1 cellular context compared by ENCODE assay signal in genomic region chr13:114222461-114222968, GRCh38.
TF ChIP-seq lines count a peak whose summit lies in the region.

No MANE protein-coding gene starts in this region.

TF ChIP-seq in K562, 482 proteins besides CTCF, POLR2A, EP300 and RAD21 (continued from another document and continues in another):
- TF ChIP-seq HINFP (tag; conservative IDR thresholded peaks at IDR 0.05; ENCODE audit: low read depth) (no peak), GATAD2B (IDR thresholded peaks at IDR 0.05; ENCODE audit: borderline replicate concordance) (peak; percentile 41; the same call in 1 of the 2 replicates), ZNF212 (CRISPR knock-in tag; IDR thresholded peaks at IDR 0.05) (no peak), SETDB1 (IDR thresholded peaks at IDR 0.05; ENCODE audit: low read length) (no peak), YY1 (IDR thresholded peaks at IDR 0.05; ENCODE audit: borderline replicate concordance in 1 of 3, control insufficient read depth in 1 of 3, extremely low read depth in 1 of 3, insufficient read depth in 3 of 3, insufficient read length in 1 of 3, insufficient replicate concordance in 2 of 3, low read depth in 1 of 3, low read length in 2 of 3) (no peak), SOX6 (IDR thresholded peaks at IDR 0.05) (peak; percentile 86), EP400 (IDR thresholded peaks at IDR 0.05) (0 out of 2 replicates have a peak, but pooled peaks have one; percentile 49), CAMTA2 (CRISPR knock-in tag; conservative IDR thresholded peaks at IDR 0.05) (no peak), ZNF140 (CRISPR knock-in tag; IDR thresholded peaks at IDR 0.05) (no peak), RBM15 (IDR thresholded peaks at IDR 0.05; ENCODE audit: insufficient read depth, low read length) (no peak), EWSR1 (IDR thresholded peaks at IDR 0.05; ENCODE audit: borderline replicate concordance, low read depth, partially characterized antibody) (no peak), SNIP1 (IDR thresholded peaks at IDR 0.05; ENCODE audit: low read depth) (no peak), ZNF76 (CRISPR knock-in tag; IDR thresholded peaks at IDR 0.05; ENCODE audit: borderline replicate concordance) (no peak), ZNF311 (CRISPR knock-in tag; IDR thresholded peaks at IDR 0.05) (no peak), TEAD4 (IDR thresholded peaks at IDR 0.05; ENCODE audit: low read length) (peak; percentile 87), TEAD4 (CRISPR knock-in tag; IDR thresholded peaks at IDR 0.05; ENCODE audit: borderline replicate concordance) (no peak), E2F4 (CRISPR knock-in tag; IDR thresholded peaks at IDR 0.05; ENCODE audit: low read depth) (no peak), THAP7 (CRISPR knock-in tag; IDR thresholded peaks at IDR 0.05) (no peak), ZFP36 (IDR thresholded peaks at IDR 0.05; ENCODE audit: low read depth, low read length, partially characterized antibody) (no peak), KDM2B (CRISPR knock-in tag; IDR thresholded peaks at IDR 0.05) (no peak), ZNF253 (CRISPR knock-in tag; conservative IDR thresholded peaks at IDR 0.05) (no peak), BRF2 (IDR thresholded peaks at IDR 0.05; ENCODE audit: borderline replicate concordance, insufficient read depth, insufficient read length) (no peak), ZC3H4 (CRISPR knock-in tag; IDR thresholded peaks at IDR 0.05; ENCODE audit: borderline replicate concordance) (no peak), CREB1 (IDR thresholded peaks at IDR 0.05) (peak; percentile 31; the same call in 1 of the 2 replicates), CREB1 (CRISPR knock-in tag; IDR thresholded peaks at IDR 0.05) (no peak), COPS2 (conservative IDR thresholded peaks at IDR 0.05) (no peak), ZBTB8A (IDR thresholded peaks at IDR 0.05; ENCODE audit: partially characterized antibody) (no peak), ZBTB12 (CRISPR knock-in tag; IDR thresholded peaks at IDR 0.05) (0 out of 2 replicates have a peak, but pooled peaks have one; percentile 17), FOXJ2 (tag; IDR thresholded peaks at IDR 0.05) (no peak), TCF7 (IDR thresholded peaks at IDR 0.05; ENCODE audit: borderline replicate concordance) (no peak), NBN (IDR thresholded peaks at IDR 0.05; ENCODE audit: low read depth) (peak; percentile 68; the same call in 1 of the 2 replicates), SRSF1 (IDR thresholded peaks at IDR 0.05; ENCODE audit: low read depth, low read length) (no peak), RFX5 (IDR thresholded peaks at IDR 0.05; ENCODE audit: low read depth, low read length) (no peak), ZNF695 (CRISPR knock-in tag; IDR thresholded peaks at IDR 0.05) (no peak), GTF2E2 (tag; IDR thresholded peaks at IDR 0.05) (no peak), U2AF1 (optimal IDR thresholded peaks at IDR 0.05; ENCODE audit: low read depth, low read length) (no peak), ZNF408 (CRISPR knock-in tag; IDR thresholded peaks at IDR 0.05; ENCODE audit: low read depth) (no peak), SMAD3 (CRISPR knock-in tag; conservative IDR thresholded peaks at IDR 0.05) (0 out of 2 replicates have a peak, but pooled peaks have one; percentile 41), MXD1 (CRISPR knock-in tag; IDR thresholded peaks at IDR 0.05; ENCODE audit: borderline replicate concordance, poor library complexity, severe bottlenecking) (no peak), ZNF584 (CRISPR knock-in tag; IDR thresholded peaks at IDR 0.05; ENCODE audit: low read depth) (no peak), HDAC8 (tag; IDR thresholded peaks at IDR 0.05) (no peak), DDX20 (tag; IDR thresholded peaks at IDR 0.05; ENCODE audit: low read depth) (no peak), MAFF (IDR thresholded peaks at IDR 0.05; ENCODE audit: low read length) (peak; percentile 96)
- TF ChIP-seq, protein P1, sequence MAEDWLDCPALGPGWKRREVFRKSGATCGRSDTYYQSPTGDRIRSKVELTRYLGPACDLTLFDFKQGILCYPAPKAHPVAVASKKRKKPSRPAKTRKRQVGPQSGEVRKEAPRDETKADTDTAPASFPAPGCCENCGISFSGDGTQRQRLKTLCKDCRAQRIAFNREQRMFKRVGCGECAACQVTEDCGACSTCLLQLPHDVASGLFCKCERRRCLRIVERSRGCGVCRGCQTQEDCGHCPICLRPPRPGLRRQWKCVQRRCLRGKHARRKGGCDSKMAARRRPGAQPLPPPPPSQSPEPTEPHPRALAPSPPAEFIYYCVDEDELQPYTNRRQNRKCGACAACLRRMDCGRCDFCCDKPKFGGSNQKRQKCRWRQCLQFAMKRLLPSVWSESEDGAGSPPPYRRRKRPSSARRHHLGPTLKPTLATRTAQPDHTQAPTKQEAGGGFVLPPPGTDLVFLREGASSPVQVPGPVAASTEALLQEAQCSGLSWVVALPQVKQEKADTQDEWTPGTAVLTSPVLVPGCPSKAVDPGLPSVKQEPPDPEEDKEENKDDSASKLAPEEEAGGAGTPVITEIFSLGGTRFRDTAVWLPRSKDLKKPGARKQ (CRISPR knock-in tag; IDR thresholded peaks at IDR 0.05): no peak
- TF ChIP-seq, protein P2, sequence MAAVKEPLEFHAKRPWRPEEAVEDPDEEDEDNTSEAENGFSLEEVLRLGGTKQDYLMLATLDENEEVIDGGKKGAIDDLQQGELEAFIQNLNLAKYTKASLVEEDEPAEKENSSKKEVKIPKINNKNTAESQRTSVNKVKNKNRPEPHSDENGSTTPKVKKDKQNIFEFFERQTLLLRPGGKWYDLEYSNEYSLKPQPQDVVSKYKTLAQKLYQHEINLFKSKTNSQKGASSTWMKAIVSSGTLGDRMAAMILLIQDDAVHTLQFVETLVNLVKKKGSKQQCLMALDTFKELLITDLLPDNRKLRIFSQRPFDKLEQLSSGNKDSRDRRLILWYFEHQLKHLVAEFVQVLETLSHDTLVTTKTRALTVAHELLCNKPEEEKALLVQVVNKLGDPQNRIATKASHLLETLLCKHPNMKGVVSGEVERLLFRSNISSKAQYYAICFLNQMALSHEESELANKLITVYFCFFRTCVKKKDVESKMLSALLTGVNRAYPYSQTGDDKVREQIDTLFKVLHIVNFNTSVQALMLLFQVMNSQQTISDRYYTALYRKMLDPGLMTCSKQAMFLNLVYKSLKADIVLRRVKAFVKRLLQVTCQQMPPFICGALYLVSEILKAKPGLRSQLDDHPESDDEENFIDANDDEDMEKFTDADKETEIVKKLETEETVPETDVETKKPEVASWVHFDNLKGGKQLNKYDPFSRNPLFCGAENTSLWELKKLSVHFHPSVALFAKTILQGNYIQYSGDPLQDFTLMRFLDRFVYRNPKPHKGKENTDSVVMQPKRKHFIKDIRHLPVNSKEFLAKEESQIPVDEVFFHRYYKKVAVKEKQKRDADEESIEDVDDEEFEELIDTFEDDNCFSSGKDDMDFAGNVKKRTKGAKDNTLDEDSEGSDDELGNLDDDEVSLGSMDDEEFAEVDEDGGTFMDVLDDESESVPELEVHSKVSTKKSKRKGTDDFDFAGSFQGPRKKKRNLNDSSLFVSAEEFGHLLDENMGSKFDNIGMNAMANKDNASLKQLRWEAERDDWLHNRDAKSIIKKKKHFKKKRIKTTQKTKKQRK (IDR thresholded peaks at IDR 0.05; ENCODE audit: borderline replicate concordance, low read depth, low read length): no peak
- TF ChIP-seq, protein P3, sequence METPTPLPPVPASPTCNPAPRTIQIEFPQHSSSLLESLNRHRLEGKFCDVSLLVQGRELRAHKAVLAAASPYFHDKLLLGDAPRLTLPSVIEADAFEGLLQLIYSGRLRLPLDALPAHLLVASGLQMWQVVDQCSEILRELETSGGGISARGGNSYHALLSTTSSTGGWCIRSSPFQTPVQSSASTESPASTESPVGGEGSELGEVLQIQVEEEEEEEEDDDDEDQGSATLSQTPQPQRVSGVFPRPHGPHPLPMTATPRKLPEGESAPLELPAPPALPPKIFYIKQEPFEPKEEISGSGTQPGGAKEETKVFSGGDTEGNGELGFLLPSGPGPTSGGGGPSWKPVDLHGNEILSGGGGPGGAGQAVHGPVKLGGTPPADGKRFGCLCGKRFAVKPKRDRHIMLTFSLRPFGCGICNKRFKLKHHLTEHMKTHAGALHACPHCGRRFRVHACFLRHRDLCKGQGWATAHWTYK (CRISPR knock-in tag; IDR thresholded peaks at IDR 0.05): peak; percentile 81; the same call in 1 of the 2 replicates
- TF ChIP-seq, protein P4, sequence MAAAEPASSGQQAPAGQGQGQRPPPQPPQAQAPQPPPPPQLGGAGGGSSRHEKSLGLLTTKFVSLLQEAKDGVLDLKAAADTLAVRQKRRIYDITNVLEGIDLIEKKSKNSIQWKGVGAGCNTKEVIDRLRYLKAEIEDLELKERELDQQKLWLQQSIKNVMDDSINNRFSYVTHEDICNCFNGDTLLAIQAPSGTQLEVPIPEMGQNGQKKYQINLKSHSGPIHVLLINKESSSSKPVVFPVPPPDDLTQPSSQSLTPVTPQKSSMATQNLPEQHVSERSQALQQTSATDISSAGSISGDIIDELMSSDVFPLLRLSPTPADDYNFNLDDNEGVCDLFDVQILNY (CRISPR knock-in tag; IDR thresholded peaks at IDR 0.05): no peak
- TF ChIP-seq, protein P5, sequence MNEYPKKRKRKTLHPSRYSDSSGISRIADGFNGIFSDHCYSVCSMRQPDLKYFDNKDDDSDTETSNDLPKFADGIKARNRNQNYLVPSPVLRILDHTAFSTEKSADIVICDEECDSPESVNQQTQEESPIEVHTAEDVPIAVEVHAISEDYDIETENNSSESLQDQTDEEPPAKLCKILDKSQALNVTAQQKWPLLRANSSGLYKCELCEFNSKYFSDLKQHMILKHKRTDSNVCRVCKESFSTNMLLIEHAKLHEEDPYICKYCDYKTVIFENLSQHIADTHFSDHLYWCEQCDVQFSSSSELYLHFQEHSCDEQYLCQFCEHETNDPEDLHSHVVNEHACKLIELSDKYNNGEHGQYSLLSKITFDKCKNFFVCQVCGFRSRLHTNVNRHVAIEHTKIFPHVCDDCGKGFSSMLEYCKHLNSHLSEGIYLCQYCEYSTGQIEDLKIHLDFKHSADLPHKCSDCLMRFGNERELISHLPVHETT (CRISPR knock-in tag; conservative IDR thresholded peaks at IDR 0.05 in 1 of 2, IDR thresholded peaks at IDR 0.05 in 1 of 2): peak in 1 of 2 experiments; percentile 72; a peak in 2 of 4 replicates
